In the genomic region with DNA sequence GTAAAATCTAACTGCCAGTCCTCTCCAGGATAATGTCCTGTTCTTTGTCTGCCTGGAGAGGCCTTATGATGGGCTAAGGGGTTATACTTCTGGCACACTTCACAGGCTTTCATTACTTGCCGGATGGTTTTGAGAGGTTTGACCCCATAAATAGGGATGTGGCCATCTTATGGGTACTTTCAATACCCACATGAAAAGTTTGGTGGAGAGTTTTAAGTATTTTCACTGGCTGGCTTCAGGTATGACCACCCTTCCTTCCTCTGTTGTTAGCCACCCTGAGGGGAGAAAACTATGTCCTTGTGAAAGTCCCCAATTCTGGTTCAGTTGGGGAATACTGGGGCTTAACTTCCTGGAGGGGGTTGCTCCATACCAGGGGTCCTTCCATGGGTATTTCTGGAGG, we compare ENCODE assay signal across 31 cellular contexts. TPM values are rescaled to one million over a fixed set of nuclear protein-coding genes. Genes with fewer than 3 reads are reported as not detected.
"Had no signal": no experiment of that assay in that cellular context is flagged by ENCODE, and none has a peak within 500 bp of the region (broad histone marks: within the 10 kb centered on the region; RNA-seq: fewer than 3 reads in every experiment).

No MANE protein-coding gene starts in this region.

- H3K9me3 ChIP-seq: gastrocnemius medialis had no signal

- H3K27ac Mint-ChIP-seq: memory B cell; naive thymus-derived CD4-positive, alpha-beta T cell had no signal

- FAIRE-seq: colon, endothelial cell of umbilical vein, islet of Langerhans, keratinocyte had no signal

- DNase-seq: dermis blood vessel endothelial cell; dorsolateral prefrontal cortex; effector CD4-positive, alpha-beta T cell; effector memory CD4-positive, alpha-beta T cell; esophagus squamous epithelium; foreskin fibroblast; foreskin melanocyte; gastrocnemius medialis; glutamatergic neuron; head of caudate nucleus; heart right ventricle; hippocampal formation; left cardiac atrium; left lung; left ventricle myocardium superior; lower lobe of right lung; mammary epithelial cell; mesendoderm; midbrain; naive thymus-derived CD4-positive, alpha-beta T cell had no signal

- H3K4me3 ChIP-seq: coronary artery, dorsolateral prefrontal cortex, esophagus squamous epithelium, gastrocnemius medialis, heart right ventricle, left lung, lower lobe of right lung had no signal

- H3K4me1 Mint-ChIP-seq: memory B cell; naive thymus-derived CD4-positive, alpha-beta T cell had no signal

- ATAC-seq: gastrocnemius medialis; heart right ventricle; left cardiac atrium; left lung; left ventricle myocardium superior; lower lobe of right lung; naive thymus-derived CD4-positive, alpha-beta T cell had no signal

- H3K27ac ChIP-seq: coronary artery, dorsolateral prefrontal cortex, esophagus squamous epithelium, gastrocnemius medialis, heart right ventricle, left lung, lower lobe of right lung had no signal

- H3K4me1 ChIP-seq: esophagus squamous epithelium, gastrocnemius medialis, heart right ventricle, left lung, lower lobe of right lung had no signal

- H3K4me3 Mint-ChIP-seq: memory B cell; naive thymus-derived CD4-positive, alpha-beta T cell had no signal

- H3K36me3 ChIP-seq: esophagus squamous epithelium, gastrocnemius medialis, heart right ventricle, left lung, lower lobe of right lung had no signal

RNA-seq across cellular contexts. Expression of a gene that starts 54.8 kb away (rescaled TPM):
- total RNA-seq: dermis blood vessel endothelial cell; endothelial cell of umbilical vein; epithelial cell of proximal tubule; gastrocnemius medialis; glomerular endothelial cell; heart right ventricle; kidney epithelial cell; left lung; left ventricle myocardium superior; lower lobe of right lung; mammary epithelial cell; mononuclear cell; mucosa of gallbladder; naive thymus-derived CD4-positive, alpha-beta T cell had no signal
- polyA plus RNA-seq: endothelial cell of umbilical vein; heart right ventricle; keratinocyte; mammary epithelial cell; naive thymus-derived CD4-positive, alpha-beta T cell had no signal
